ENCODE assay signal across 1 cellular context in the genomic region with DNA sequence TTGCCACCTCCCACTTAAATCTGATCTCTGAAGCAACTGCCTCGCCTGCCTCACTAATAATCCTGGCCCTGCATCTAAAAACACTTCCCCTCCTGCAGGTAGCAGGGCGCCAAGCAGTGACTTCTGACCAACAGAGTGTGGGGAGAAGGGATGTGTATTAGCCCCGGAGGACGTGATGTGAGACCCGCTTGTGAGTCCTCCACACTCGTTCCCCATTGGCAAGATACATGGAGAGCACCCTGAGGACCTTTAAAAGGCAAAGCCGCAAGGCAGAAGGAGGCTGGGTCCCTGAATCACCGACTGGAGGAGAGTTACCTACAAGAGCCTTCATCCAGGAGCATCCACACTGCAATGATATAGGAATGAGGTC.
TF ChIP-seq lines count a peak whose summit lies in the region.

No MANE protein-coding gene starts in this region.

TF ChIP-seq in H1, 55 proteins besides CTCF, POLR2A, EP300 and RAD21:
- TF ChIP-seq EZH2 (IDR thresholded peaks at IDR 0.05; ENCODE audit: low read depth, low read length, severe bottlenecking): no peak
- TF ChIP-seq ASH2L (IDR thresholded peaks at IDR 0.05; ENCODE audit: low read length): no peak
- no peak for TF ChIP-seq TEAD4 (IDR thresholded peaks at IDR 0.05; ENCODE audit: low read depth, low read length)
- TF ChIP-seq RFX5 (IDR thresholded peaks at IDR 0.05; ENCODE audit: borderline replicate concordance, low read depth, low read length): no peak
- TF ChIP-seq TCF12 (IDR thresholded peaks at IDR 0.05; ENCODE audit: low read depth, low read length): no peak
